Comparison of ENCODE assay signal across 1 cellular context in the genomic region with DNA sequence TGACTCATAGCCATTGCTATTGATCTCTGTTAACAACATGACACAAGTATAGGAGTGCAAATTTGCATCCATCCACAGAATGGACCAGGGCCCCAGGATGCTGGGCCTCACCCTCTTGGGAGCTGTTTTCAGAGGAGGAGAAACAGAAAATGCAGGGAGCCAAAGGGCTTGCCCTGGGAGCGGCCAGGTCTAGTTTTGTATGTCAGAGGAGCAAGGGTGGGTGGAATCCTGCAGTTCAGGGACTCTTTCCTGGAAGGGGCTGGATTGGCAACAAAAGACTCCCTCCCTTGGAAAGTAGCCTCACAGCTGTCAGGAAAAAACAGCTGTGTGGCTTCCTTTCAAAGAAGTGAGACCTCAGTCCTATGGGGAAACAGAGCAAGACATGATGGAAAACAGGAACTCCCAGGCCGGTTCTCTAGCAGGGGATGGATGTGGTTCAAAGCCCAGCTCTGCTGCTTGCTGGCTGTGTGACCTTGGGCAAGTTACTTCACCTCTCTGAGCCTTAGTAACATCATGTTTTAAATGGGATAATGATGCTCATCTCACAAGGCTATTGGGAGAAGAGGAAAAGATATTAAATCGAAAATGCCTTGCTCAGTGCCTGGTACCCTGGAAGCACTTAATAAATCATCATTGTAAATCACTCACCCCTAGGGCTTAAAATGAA.
TF ChIP-seq lines count a peak whose summit lies in the region.

No MANE protein-coding gene starts in this region.

TF ChIP-seq in K562, 482 proteins besides CTCF, POLR2A, EP300 and RAD21:
- TF ChIP-seq, protein P1, sequence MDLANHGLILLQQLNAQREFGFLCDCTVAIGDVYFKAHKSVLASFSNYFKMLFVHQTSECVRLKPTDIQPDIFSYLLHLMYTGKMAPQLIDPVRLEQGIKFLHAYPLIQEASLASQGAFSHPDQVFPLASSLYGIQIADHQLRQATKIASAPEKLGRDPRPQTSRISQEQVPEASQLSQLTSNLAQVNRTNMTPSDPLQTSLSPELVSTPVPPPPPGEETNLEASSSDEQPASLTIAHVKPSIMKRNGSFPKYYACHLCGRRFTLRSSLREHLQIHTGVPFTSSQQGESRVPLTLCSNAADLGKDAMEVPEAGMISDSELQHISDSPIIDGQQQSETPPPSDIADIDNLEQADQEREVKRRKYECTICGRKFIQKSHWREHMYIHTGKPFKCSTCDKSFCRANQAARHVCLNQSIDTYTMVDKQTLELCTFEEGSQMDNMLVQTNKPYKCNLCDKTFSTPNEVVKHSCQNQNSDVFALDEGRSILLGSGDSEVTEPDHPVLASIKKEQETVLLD (IDR thresholded peaks at IDR 0.05): no peak
- TF ChIP-seq, protein P2, sequence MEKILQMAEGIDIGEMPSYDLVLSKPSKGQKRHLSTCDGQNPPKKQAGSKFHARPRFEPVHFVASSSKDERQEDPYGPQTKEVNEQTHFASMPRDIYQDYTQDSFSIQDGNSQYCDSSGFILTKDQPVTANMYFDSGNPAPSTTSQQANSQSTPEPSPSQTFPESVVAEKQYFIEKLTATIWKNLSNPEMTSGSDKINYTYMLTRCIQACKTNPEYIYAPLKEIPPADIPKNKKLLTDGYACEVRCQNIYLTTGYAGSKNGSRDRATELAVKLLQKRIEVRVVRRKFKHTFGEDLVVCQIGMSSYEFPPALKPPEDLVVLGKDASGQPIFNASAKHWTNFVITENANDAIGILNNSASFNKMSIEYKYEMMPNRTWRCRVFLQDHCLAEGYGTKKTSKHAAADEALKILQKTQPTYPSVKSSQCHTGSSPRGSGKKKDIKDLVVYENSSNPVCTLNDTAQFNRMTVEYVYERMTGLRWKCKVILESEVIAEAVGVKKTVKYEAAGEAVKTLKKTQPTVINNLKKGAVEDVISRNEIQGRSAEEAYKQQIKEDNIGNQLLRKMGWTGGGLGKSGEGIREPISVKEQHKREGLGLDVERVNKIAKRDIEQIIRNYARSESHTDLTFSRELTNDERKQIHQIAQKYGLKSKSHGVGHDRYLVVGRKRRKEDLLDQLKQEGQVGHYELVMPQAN (IDR thresholded peaks at IDR 0.05; ENCODE audit: borderline replicate concordance): no peak
- TF ChIP-seq EGR1 (conservative IDR thresholded peaks at IDR 0.05) (no peak), ZFP36 (IDR thresholded peaks at IDR 0.05; ENCODE audit: low read depth, low read length, partially characterized antibody) (peak; percentile 52), SETDB1 (IDR thresholded peaks at IDR 0.05; ENCODE audit: low read length) (no peak), RBM25 (IDR thresholded peaks at IDR 0.05; ENCODE audit: low read depth, low read length, severe bottlenecking) (peak; percentile 69), TCF7 (IDR thresholded peaks at IDR 0.05; ENCODE audit: borderline replicate concordance) (no peak)
